In the genomic region with DNA sequence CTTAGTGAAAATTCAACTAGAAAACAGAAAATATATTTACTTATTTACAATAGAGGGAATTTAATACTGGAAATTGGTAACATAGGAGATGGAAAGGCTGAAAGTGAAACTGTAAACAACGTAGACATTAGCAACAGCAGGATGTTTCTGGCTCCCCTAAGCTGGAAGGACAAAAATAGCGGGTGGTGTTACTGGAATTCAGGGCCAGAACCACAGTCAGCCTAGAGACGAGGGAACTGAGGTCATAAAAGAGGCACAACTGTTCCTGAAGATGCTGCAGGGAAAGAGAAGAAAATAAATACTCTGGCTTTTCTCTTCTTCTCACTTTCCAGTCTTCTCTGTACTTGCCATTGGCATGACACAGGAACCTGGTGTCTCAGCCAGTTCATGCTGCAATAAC, we compare ENCODE assay signal across 21 cellular contexts.
DNase-seq lines count a peak whose midpoint lies in the region; ATAC-seq and TF ChIP-seq lines count a peak whose summit lies in the region.
"Had no signal": no experiment of that assay in that cellular context is flagged by ENCODE, and none has a peak within 500 bp of the region (broad histone marks: within the 10 kb centered on the region; RNA-seq: fewer than 3 reads in every experiment).

No MANE protein-coding gene starts in this region.

- H3K4me1 Mint-ChIP-seq in mesothelial cell of epicardium, result no peaks in the 10 kb centered on the region
- no peaks in the 10 kb centered on the region for H3K4me1 Mint-ChIP-seq in activated naive CD4-positive, alpha-beta T cell treated with anti-CD3 and anti-CD28 coated beads for 36 hours (ENCODE audit: low read depth)

- H3K27ac ChIP-seq in osteoblast (ENCODE audit: low read depth, low read length), result no peak overlapping the region
- H3K27ac ChIP-seq: HL-60 had no signal

- H3K4me1 ChIP-seq in osteoblast (ENCODE audit: insufficient read depth, low read length), result no peaks in the 10 kb centered on the region
- H3K4me1 ChIP-seq: Caco-2 had no signal

- H3K4me3 Mint-ChIP-seq in mesothelial cell of epicardium, result no peak overlapping the region
- no peak overlapping the region for H3K4me3 Mint-ChIP-seq in activated naive CD4-positive, alpha-beta T cell treated with anti-CD3 and anti-CD28 coated beads for 36 hours
- H3K4me3 Mint-ChIP-seq: CD4-positive, alpha-beta T cell; IgD-negative memory B cell had no signal

- no peak for TF ChIP-seq CTCF in choroid plexus epithelial cell (conservative IDR thresholded peaks at IDR 0.05; ENCODE audit: low read depth, low read length)
- no peak for TF ChIP-seq CTCF in osteoblast (IDR thresholded peaks at IDR 0.05; ENCODE audit: extremely low read depth, low read depth, low read length)
- no peak for TF ChIP-seq CTCF in mesothelial cell of epicardium (IDR thresholded peaks at IDR 0.05; ENCODE audit: unreplicated experiment)

- H3K27me3 ChIP-seq in osteoblast (ENCODE audit: insufficient read depth, low read length), result peaks cover 11% of the 10 kb centered on the region

- no peaks in the 10 kb centered on the region for H3K36me3 ChIP-seq in osteoblast (ENCODE audit: insufficient read depth, low read length)

- CTCF ChIA-PET in activated naive CD4-positive, alpha-beta T cell treated with anti-CD3 and anti-CD28 coated beads for 36 hours (lab: Charles Lee), result no interaction called here

- H3K27me3 Mint-ChIP-seq in mesothelial cell of epicardium (ENCODE audit: low read depth), result peaks cover 33% of the 10 kb centered on the region
- H3K27me3 Mint-ChIP-seq in activated naive CD4-positive, alpha-beta T cell treated with anti-CD3 and anti-CD28 coated beads for 36 hours (ENCODE audit: low read depth), result peaks cover 2% of the 10 kb centered on the region

- H3K36me3 Mint-ChIP-seq in mesothelial cell of epicardium, result no peaks in the 10 kb centered on the region
- no peaks in the 10 kb centered on the region for H3K36me3 Mint-ChIP-seq in activated naive CD4-positive, alpha-beta T cell treated with anti-CD3 and anti-CD28 coated beads for 36 hours (ENCODE audit: low read depth)
- H3K36me3 Mint-ChIP-seq: IgD-negative memory B cell had no signal

- H3K9me3 ChIP-seq in osteoblast (ENCODE audit: low read depth, low read length), result no peaks in the 10 kb centered on the region
- H3K9me3 ChIP-seq: Caco-2 had no signal

- peak overlapping the region; percentile 59 for H3K4me2 ChIP-seq in osteoblast (ENCODE audit: insufficient read depth, low read length)

- H2AFZ ChIP-seq in osteoblast (ENCODE audit: low read length), result peak overlapping the region; percentile 47

- ATAC-seq in GM19351 (IDR thresholded peaks at IDR 0.05; ENCODE audit: unreplicated experiment), result no peak
- ATAC-seq: GM12878 had no signal

- no peak overlapping the region for H3K27ac Mint-ChIP-seq in mesothelial cell of epicardium
- no peak overlapping the region for H3K27ac Mint-ChIP-seq in activated naive CD4-positive, alpha-beta T cell treated with anti-CD3 and anti-CD28 coated beads for 36 hours
- H3K27ac Mint-ChIP-seq: CD4-positive, alpha-beta T cell; IgD-negative memory B cell had no signal

- H3K4me3 ChIP-seq in choroid plexus epithelial cell (ENCODE audit: low read depth, low read length) (no peak overlapping the region), osteoblast (ENCODE audit: insufficient read depth, low read length) (no peak overlapping the region)
- H3K4me3 ChIP-seq: GM12878 had no signal

- DNase-seq in EL (peak; percentile 7), M059J (ENCODE audit: low read depth) (peak; percentile 31), choroid plexus epithelial cell (ENCODE audit: low read depth) (peak; percentile 37), osteoblast (ENCODE audit: insufficient read length, low spot score, missing footprints) (no peak), mesothelial cell of epicardium (ENCODE audit: low spot score in 2 of 2, unreplicated experiment in 2 of 2) (no peak), NCI-H774 (lab: John Stamatoyannopoulos, UW) (no peak)
- no peak for DNase-seq in activated naive CD4-positive, alpha-beta T cell treated with anti-CD3 and anti-CD28 coated beads for 36 hours
- DNase-seq: Caco-2; CD4-positive, alpha-beta T cell; HCEC 1CT; Kasumi-1; NCI-H1092 treated with DMSO at 0.1 percent for 48 hours; NCI-H146; NCI-H2029 treated with DMSO at 0.1 percent for 48 hours; NCI-H2171; NCI-H526; T-helper 1 cell had no signal

- no peaks in the 10 kb centered on the region for H3K79me2 ChIP-seq in osteoblast (ENCODE audit: insufficient read depth, low read length)

- H3K9me3 Mint-ChIP-seq in mesothelial cell of epicardium, result no peaks in the 10 kb centered on the region
- no peaks in the 10 kb centered on the region for H3K9me3 Mint-ChIP-seq in activated naive CD4-positive, alpha-beta T cell treated with anti-CD3 and anti-CD28 coated beads for 36 hours
- H3K9me3 Mint-ChIP-seq: CD4-positive, alpha-beta T cell; IgD-negative memory B cell had no signal

- no peaks in the 10 kb centered on the region for H4K20me1 ChIP-seq in osteoblast (ENCODE audit: insufficient read depth, low read length)

- intact Hi-C loops in activated naive CD4-positive, alpha-beta T cell treated with anti-CD3 and anti-CD28 coated beads for 36 hours (cut with micrococcal nuclease), result no loop called here

Comparison
In these comparisons a context has a peak if more than half of its experiments do, and no peak if none do; other contexts are left out.
1. DNase-seq: peak in EL (single experiment), M059J (single experiment) and choroid plexus epithelial cell (single experiment); none in osteoblast (single experiment), mesothelial cell of epicardium (0 of 2), activated naive CD4-positive, alpha-beta T cell treated with anti-CD3 and anti-CD28 coated beads for 36 hours (single experiment) and NCI-H774 (single experiment).